In genomic region chr12:102144221-102144620, GRCh38 we compare ENCODE assay signal across 26 cellular contexts. TPM values are rescaled to one million over a fixed set of nuclear protein-coding genes. Genes with fewer than 3 reads are reported as not detected.
"Had no signal": no experiment of that assay in that cellular context is flagged by ENCODE, and none has a peak within 500 bp of the region (broad histone marks: within the 10 kb centered on the region; RNA-seq: fewer than 3 reads in every experiment).

No MANE protein-coding gene starts in this region.

- H3K4me3 ChIP-seq: colonic mucosa, dorsolateral prefrontal cortex, esophagus muscularis mucosa, left ventricle myocardium inferior, pancreas, psoas muscle, right atrium auricular region, upper lobe of left lung had no signal

- H3K36me3 ChIP-seq: brain microvascular endothelial cell, colonic mucosa, esophagus muscularis mucosa, left ventricle myocardium inferior, pancreas, right atrium auricular region, upper lobe of left lung had no signal

- H3K4me1 ChIP-seq: colonic mucosa, esophagus muscularis mucosa, left ventricle myocardium inferior, pancreas, psoas muscle, right atrium auricular region, upper lobe of left lung had no signal

- H3K9me3 ChIP-seq: colonic mucosa, esophagus muscularis mucosa, neutrophil, pancreas, psoas muscle, right atrium auricular region, upper lobe of left lung had no signal

- H3K27ac ChIP-seq: brain microvascular endothelial cell, colonic mucosa, dorsolateral prefrontal cortex, esophagus muscularis mucosa, left ventricle myocardium inferior, neutrophil, pancreas, psoas muscle, right atrium auricular region, upper lobe of left lung had no signal

- ATAC-seq: activated CD8-positive, alpha-beta T cell treated with anti-CD3 and anti-CD28 coated beads, Interleukin-2, amount 10 ng/mL, durations not matched to agents 7 days and 5 days; activated naive CD8-positive, alpha-beta T cell treated with anti-CD3 and anti-CD28 coated beads, Interleukin-2, amount 50 U/mL, for 24 hours; effector memory CD8-positive, alpha-beta T cell; pancreas; psoas muscle had no signal

- DNase-seq: activated CD4-positive, alpha-beta T cell treated with anti-CD3 and anti-CD28 coated beads for 1 hour; activated CD4-positive, alpha-beta T cell treated with anti-CD3 and anti-CD28 coated beads, Interleukin-2, amount 50 U/mL, for 1 hour; activated CD8-positive, alpha-beta T cell treated with anti-CD3 and anti-CD28 coated beads, Interleukin-2, amount 10 ng/mL, durations not matched to agents 7 days and 5 days; activated gamma-delta T cell; activated naive CD4-positive, alpha-beta T cell treated with anti-CD3 and anti-CD28 coated beads, Interleukin-2, amount 50 U/mL, for 16 hours; activated naive CD8-positive, alpha-beta T cell treated with anti-CD3 and anti-CD28 coated beads, Interleukin-2, amount 50 U/mL, for 24 hours; anterior cingulate cortex; brain microvascular endothelial cell; caudate nucleus; colonic mucosa; dorsolateral prefrontal cortex; effector memory CD8-positive, alpha-beta T cell; glutamatergic neuron; hippocampal formation; left ventricle myocardium inferior; pancreas; psoas muscle; stimulated activated CD4-positive, alpha-beta T cell treated with anti-CD3 and anti-CD28 coated beads, Interleukin-4, amount 100 ng/mL, for 24 hours; stimulated activated naive CD4-positive, alpha-beta T cell treated with Interleukin-2 at 50 U/mL for 16 hours; T-helper 9 cell; upper lobe of left lung had no signal

- H3K27me3 ChIP-seq: brain microvascular endothelial cell, colonic mucosa, dorsolateral prefrontal cortex, esophagus muscularis mucosa, neutrophil, pancreas, right atrium auricular region, upper lobe of left lung had no signal

RNA-seq across cellular contexts. Expression of gene PMCH, which starts 53.4 kb away (rescaled TPM):
- total RNA-seq: activated CD8-positive, alpha-beta T cell treated with anti-CD3 and anti-CD28 coated beads, Interleukin-2, amount 10 ng/mL, durations not matched to agents 7 days and 5 days; colonic mucosa; dorsolateral prefrontal cortex; esophagus muscularis mucosa; left ventricle myocardium inferior; lung microvascular endothelial cell; pancreas; psoas muscle; right atrium auricular region; subcutaneous adipose tissue; upper lobe of left lung had no signal
- polyA plus RNA-seq: pancreas, psoas muscle had no signal
